8 cellular contexts compared by ENCODE assay signal in the genomic region with DNA sequence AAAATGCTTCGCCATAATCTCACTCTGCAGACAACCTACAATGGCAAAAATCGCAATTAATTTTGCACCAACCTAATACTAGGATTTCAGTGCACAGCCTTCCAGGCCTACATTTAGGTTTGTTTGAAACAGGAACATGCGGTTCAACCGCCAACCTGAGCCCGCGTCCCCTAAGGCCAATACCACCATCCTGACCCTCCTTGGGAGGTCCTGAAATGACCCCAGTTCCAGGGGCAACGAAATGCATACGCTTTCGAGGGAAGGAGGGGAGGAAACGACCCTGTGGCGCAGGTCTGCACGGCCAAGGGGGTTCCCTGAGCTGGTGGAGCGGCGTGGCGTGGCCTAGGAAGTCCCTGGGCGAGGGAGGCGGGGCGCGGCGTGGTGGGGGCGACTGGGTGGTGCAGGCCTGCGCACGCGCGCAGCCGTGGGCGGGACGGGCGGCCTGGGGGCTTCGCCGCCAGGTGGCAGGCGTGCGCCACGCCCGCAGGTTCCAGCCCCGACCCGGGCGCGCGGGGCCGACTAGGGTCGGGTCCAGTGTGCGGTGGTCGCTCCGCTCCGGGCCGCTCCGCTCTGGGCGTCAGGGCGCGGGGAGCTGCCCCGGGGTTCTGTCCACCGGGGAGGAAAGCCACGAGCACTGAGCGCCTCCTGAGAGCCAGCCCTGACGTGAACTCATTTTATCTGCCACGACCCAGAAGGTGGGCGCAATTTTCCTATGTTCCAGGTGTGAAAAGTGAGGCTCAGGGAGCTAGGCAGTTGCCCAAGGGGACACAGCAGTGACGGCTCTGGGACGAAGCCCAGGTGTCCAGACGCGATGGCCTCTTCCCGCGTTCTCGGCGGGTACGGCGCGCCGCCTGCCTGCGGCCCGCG.
DNase-seq lines count a peak whose midpoint lies in the region; ATAC-seq and TF ChIP-seq lines count a peak whose summit lies in the region.

No MANE protein-coding gene starts in this region.

- H3K27me3 Mint-ChIP-seq in CD4-positive, alpha-beta T cell, result no peaks in the 10 kb centered on the region
- H3K27me3 Mint-ChIP-seq in endodermal cell (ENCODE audit: insufficient read depth), result no peaks in the 10 kb centered on the region
- H3K27me3 Mint-ChIP-seq in mesothelial cell of epicardium (ENCODE audit: low read depth), result no peaks in the 10 kb centered on the region

- H3K27ac ChIP-seq in CD4-positive, alpha-beta T cell (ENCODE audit: low read depth, low read length), result no peak overlapping the region
- H3K27ac ChIP-seq in endodermal cell (ENCODE audit: low read depth, low read length), result no peak overlapping the region

- H3K4me1 ChIP-seq in endodermal cell (ENCODE audit: control insufficient read depth, insufficient read depth, low read length), result no peaks in the 10 kb centered on the region

- H3K27ac Mint-ChIP-seq in CD4-positive, alpha-beta T cell, result peak overlapping the region; percentile 79
- H3K27ac Mint-ChIP-seq in endodermal cell (no peak overlapping the region), mesothelial cell of epicardium (peak overlapping the region; percentile 78)

- peak; percentile 62 for TF ChIP-seq CTCF in CD4-positive, alpha-beta T cell (IDR thresholded peaks at IDR 0.05)
- TF ChIP-seq CTCF in endodermal cell (conservative IDR thresholded peaks at IDR 0.05) (peak; percentile 95), mesothelial cell of epicardium (IDR thresholded peaks at IDR 0.05; ENCODE audit: unreplicated experiment) (peak; percentile 77)

- peak; percentile 83 to 91 (median 89) for DNase-seq in CD4-positive, alpha-beta T cell
- DNase-seq in NOMO-1 (lab: John Stamatoyannopoulos, UW; ENCODE audit: unreplicated experiment in 2 of 2), result peak; percentile 78 to 89
- peak; percentile 74 for DNase-seq in activated CD8-positive, alpha-beta memory T cell treated with anti-CD3 and anti-CD28 coated beads, Interleukin-2, amount 50 U/mL, for 1 hour (ENCODE audit: extremely low read depth)
- peak; percentile 92 for DNase-seq in endodermal cell
- peak; percentile 76 to 88 for DNase-seq in mesothelial cell of epicardium (ENCODE audit: low spot score in 2 of 2, unreplicated experiment in 2 of 2)
- peak; percentile 81 to 86 for DNase-seq in stimulated activated CD8-positive, alpha-beta memory T cell treated with anti-CD3 and anti-CD28 coated beads, Interleukin-2, amount 100 ng/mL, for 1 hour (ENCODE audit: low read depth in 2 of 2)

- POLR2A ChIA-PET in CD4-positive, alpha-beta T cell (lab: Charles Lee), result interaction anchor here (1.4 to 1.7 kb wide), 2 partner anchors 144 to 557 kb away, joined by 4 to 5 read pairs; no protein-coding TSS in a partner anchor

- CTCF ChIA-PET in CD4-positive, alpha-beta T cell (lab: Charles Lee), result interaction anchor here (0.7 to 1.9 kb wide), 10 partner anchors 9 to 550 kb away, joined by 3 to 13 read pairs (median 4); no protein-coding TSS in a partner anchor

- peaks cover 17% of the 10 kb centered on the region for H3K4me1 Mint-ChIP-seq in CD4-positive, alpha-beta T cell (ENCODE audit: low read depth)
- H3K4me1 Mint-ChIP-seq in endodermal cell (peaks cover 9% of the 10 kb centered on the region), mesothelial cell of epicardium (peaks cover 55% of the 10 kb centered on the region)

- peak overlapping the region; percentile 88 for H3K4me3 Mint-ChIP-seq in CD4-positive, alpha-beta T cell
- H3K4me3 Mint-ChIP-seq in endodermal cell, result peak overlapping the region; percentile 58
- H3K4me3 Mint-ChIP-seq in mesothelial cell of epicardium, result peak overlapping the region; percentile 72

- no peaks in the 10 kb centered on the region for H3K9me3 ChIP-seq in CD4-positive, alpha-beta T cell (ENCODE audit: control insufficient read depth, low read length)
- no peaks in the 10 kb centered on the region for H3K9me3 ChIP-seq in endodermal cell (ENCODE audit: control insufficient read depth, low read length)

- H3K9me3 Mint-ChIP-seq in CD4-positive, alpha-beta T cell, result no peaks in the 10 kb centered on the region
- no peaks in the 10 kb centered on the region for H3K9me3 Mint-ChIP-seq in endodermal cell
- H3K9me3 Mint-ChIP-seq in mesothelial cell of epicardium, result no peaks in the 10 kb centered on the region

- peaks cover 2% of the 10 kb centered on the region for H3K36me3 ChIP-seq in endodermal cell (ENCODE audit: control insufficient read depth, insufficient read depth, low read length)

- peak overlapping the region; percentile 54 for H3K9ac ChIP-seq in endodermal cell (ENCODE audit: extremely low read depth, low read length, poor library complexity, severe bottlenecking)

- H3K27me3 ChIP-seq in CD4-positive, alpha-beta T cell (ENCODE audit: control insufficient read depth, insufficient read depth, low read length), result no peaks in the 10 kb centered on the region
- no peaks in the 10 kb centered on the region for H3K27me3 ChIP-seq in endodermal cell (ENCODE audit: control insufficient read depth, insufficient read depth, low read length, poor library complexity, severe bottlenecking)

- peak overlapping the region; percentile 75 for H3K4me3 ChIP-seq in endodermal cell (ENCODE audit: low read length)

- ATAC-seq in CD4-positive, alpha-beta T cell (ENCODE audit: poor library complexity), result peak; percentile 81
- peak; percentile 62 for ATAC-seq in GM19395 (IDR thresholded peaks at IDR 0.05; ENCODE audit: unreplicated experiment)
- peak; percentile 42 for ATAC-seq in HG03565 (IDR thresholded peaks at IDR 0.05; ENCODE audit: unreplicated experiment)

- intact Hi-C loops in CD4-positive, alpha-beta T cell (cut with DNase I, micrococcal nuclease), result loop anchor here (1.0 to 10.0 kb wide), 8 partner anchors 215 to 787 kb away; partner anchors contain the start of genes AMPD3 (in 1 of the 2) and RNF141 (in 1 of the 2)

- 12 to 17% methylated on average over 16 to 73 of the region's 73 CpGs for WGBS in endodermal cell (ENCODE audit: insufficient coverage in 1 of 2, insufficient read length in 1 of 2), 2 experiments

- no peaks in the 10 kb centered on the region for H3K36me3 Mint-ChIP-seq in CD4-positive, alpha-beta T cell (ENCODE audit: low read depth)
- H3K36me3 Mint-ChIP-seq in endodermal cell (ENCODE audit: low read depth) (peaks cover 5% of the 10 kb centered on the region), mesothelial cell of epicardium (no peaks in the 10 kb centered on the region)
